1 cellular context compared by ENCODE assay signal in the genomic region with DNA sequence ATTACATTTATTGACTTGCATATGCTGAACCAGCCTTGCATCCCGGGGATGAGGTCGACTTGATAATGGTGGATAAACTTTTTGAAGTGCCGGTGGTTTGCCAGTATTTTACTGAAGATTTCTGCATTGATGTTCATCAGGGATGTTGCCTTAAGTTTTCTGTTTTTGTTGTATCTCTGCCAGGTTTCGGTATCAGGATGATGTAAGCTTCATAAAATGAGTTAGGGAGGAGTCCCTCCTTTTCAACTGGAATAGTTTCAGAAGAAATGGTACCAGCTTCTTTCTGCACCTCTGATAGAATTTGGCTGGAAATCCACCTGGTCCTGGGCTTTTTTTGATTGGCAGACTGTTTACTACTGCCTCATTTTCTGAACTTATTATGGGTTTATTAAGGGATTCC.
TF ChIP-seq lines count a peak whose summit lies in the region.

No MANE protein-coding gene starts in this region.

TF ChIP-seq in HEK293, 187 proteins besides CTCF, POLR2A, EP300 and RAD21 (continued from another document):
- TF ChIP-seq, protein P1, sequence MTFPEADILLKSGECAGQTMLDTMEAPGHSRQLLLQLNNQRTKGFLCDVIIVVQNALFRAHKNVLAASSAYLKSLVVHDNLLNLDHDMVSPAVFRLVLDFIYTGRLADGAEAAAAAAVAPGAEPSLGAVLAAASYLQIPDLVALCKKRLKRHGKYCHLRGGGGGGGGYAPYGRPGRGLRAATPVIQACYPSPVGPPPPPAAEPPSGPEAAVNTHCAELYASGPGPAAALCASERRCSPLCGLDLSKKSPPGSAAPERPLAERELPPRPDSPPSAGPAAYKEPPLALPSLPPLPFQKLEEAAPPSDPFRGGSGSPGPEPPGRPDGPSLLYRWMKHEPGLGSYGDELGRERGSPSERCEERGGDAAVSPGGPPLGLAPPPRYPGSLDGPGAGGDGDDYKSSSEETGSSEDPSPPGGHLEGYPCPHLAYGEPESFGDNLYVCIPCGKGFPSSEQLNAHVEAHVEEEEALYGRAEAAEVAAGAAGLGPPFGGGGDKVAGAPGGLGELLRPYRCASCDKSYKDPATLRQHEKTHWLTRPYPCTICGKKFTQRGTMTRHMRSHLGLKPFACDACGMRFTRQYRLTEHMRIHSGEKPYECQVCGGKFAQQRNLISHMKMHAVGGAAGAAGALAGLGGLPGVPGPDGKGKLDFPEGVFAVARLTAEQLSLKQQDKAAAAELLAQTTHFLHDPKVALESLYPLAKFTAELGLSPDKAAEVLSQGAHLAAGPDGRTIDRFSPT (tag by site-specific recombination; IDR thresholded peaks at IDR 0.05) = 0 out of 2 replicates have a peak, but pooled peaks have one; percentile 22
- TF ChIP-seq ZNF175 (tag by site-specific recombination; IDR thresholded peaks at IDR 0.05) = no peak
- 0 out of 2 replicates have a peak, but pooled peaks have one; percentile 23 for TF ChIP-seq ZBTB17 (tag by site-specific recombination; IDR thresholded peaks at IDR 0.05)
- no peak for TF ChIP-seq ZNF707 (tag by site-specific recombination; IDR thresholded peaks at IDR 0.05)
- no peak for TF ChIP-seq MEIS1 (CRISPR knock-in tag; IDR thresholded peaks at IDR 0.05; ENCODE audit: borderline replicate concordance)
- TF ChIP-seq ZNF529 (tag by site-specific recombination; IDR thresholded peaks at IDR 0.05; ENCODE audit: insufficient replicate concordance) = no peak
- 0 out of 2 replicates have a peak, but pooled peaks have one; percentile 35 for TF ChIP-seq ZXDB (tag by site-specific recombination; IDR thresholded peaks at IDR 0.05)
- TF ChIP-seq ZNF248 (tag by site-specific recombination; IDR thresholded peaks at IDR 0.05) = no peak
- TF ChIP-seq ZNF623 (tag by site-specific recombination; IDR thresholded peaks at IDR 0.05) = no peak
- no peak for TF ChIP-seq ZNF777 (tag by site-specific recombination; IDR thresholded peaks at IDR 0.05; ENCODE audit: borderline replicate concordance)
- 0 out of 2 replicates have a peak, but pooled peaks have one; percentile 20 for TF ChIP-seq MZF1 (tag by site-specific recombination; IDR thresholded peaks at IDR 0.05; ENCODE audit: borderline replicate concordance)
- no peak for TF ChIP-seq ZNF791 (tag by site-specific recombination; IDR thresholded peaks at IDR 0.05)
- TF ChIP-seq, protein P2, sequence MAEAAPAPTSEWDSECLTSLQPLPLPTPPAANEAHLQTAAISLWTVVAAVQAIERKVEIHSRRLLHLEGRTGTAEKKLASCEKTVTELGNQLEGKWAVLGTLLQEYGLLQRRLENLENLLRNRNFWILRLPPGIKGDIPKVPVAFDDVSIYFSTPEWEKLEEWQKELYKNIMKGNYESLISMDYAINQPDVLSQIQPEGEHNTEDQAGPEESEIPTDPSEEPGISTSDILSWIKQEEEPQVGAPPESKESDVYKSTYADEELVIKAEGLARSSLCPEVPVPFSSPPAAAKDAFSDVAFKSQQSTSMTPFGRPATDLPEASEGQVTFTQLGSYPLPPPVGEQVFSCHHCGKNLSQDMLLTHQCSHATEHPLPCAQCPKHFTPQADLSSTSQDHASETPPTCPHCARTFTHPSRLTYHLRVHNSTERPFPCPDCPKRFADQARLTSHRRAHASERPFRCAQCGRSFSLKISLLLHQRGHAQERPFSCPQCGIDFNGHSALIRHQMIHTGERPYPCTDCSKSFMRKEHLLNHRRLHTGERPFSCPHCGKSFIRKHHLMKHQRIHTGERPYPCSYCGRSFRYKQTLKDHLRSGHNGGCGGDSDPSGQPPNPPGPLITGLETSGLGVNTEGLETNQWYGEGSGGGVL (tag by site-specific recombination; IDR thresholded peaks at IDR 0.05) = no peak
- TF ChIP-seq ZNF629 (tag by site-specific recombination; IDR thresholded peaks at IDR 0.05) = 0 out of 2 replicates have a peak, but pooled peaks have one; percentile 30
- no peak for TF ChIP-seq ZNF560 (tag by site-specific recombination; IDR thresholded peaks at IDR 0.05; ENCODE audit: borderline replicate concordance)
- TF ChIP-seq ZNF555 (tag by site-specific recombination; conservative IDR thresholded peaks at IDR 0.05) = no peak
- TF ChIP-seq ZNF155 (tag by site-specific recombination; IDR thresholded peaks at IDR 0.05) = no peak
- 0 out of 2 replicates have a peak, but pooled peaks have one; percentile 27 for TF ChIP-seq KLF8 (tag by site-specific recombination; IDR thresholded peaks at IDR 0.05)
